ENCODE assay signal across 25 cellular contexts in genomic region chr7:41538810-41539724, GRCh38.
DNase-seq lines count a peak whose midpoint lies in the region; ATAC-seq, FAIRE-seq and TF ChIP-seq lines count a peak whose summit lies in the region.
"Had no signal": no experiment of that assay in that cellular context is flagged by ENCODE, and none has a peak within 500 bp of the region (broad histone marks: within the 10 kb centered on the region; RNA-seq: fewer than 3 reads in every experiment).

No MANE protein-coding gene starts in this region.

- no peak overlapping the region for H3K9ac ChIP-seq in HUES64 (ENCODE audit: low read depth, low read length)

- H3K27me3 Mint-ChIP-seq in activated T-cell treated with anti-CD3 and anti-CD28 coated beads, Interleukin-2, amount 50 U/mL, for 24 hours: no peaks in the 10 kb centered on the region

- H3K4me1 Mint-ChIP-seq in activated T-cell treated with anti-CD3 and anti-CD28 coated beads, Interleukin-2, amount 50 U/mL, for 24 hours (ENCODE audit: low read depth): no peaks in the 10 kb centered on the region

- H3K9me3 Mint-ChIP-seq in activated T-cell treated with anti-CD3 and anti-CD28 coated beads, Interleukin-2, amount 50 U/mL, for 24 hours: peaks cover 2% of the 10 kb centered on the region

- H3K27ac ChIP-seq in HUES64 (ENCODE audit: low read depth, low read length): peak overlapping the region; percentile 94; the same call in 1 of the 2 replicates
- H3K27ac ChIP-seq: A549, esophagus muscularis mucosa, heart left ventricle, prostate gland, spleen had no signal

- WGBS in HUES64: 38% methylated on average over 7 of the region's 8 CpGs

- no peaks in the 10 kb centered on the region for H3K36me3 ChIP-seq in HUES64 (ENCODE audit: insufficient read depth, low read length)
- H3K36me3 ChIP-seq: esophagus muscularis mucosa, heart left ventricle, prostate gland, spleen had no signal

- ATAC-seq in GM19324 (IDR thresholded peaks at IDR 0.05; ENCODE audit: low FRiP score, unreplicated experiment): no peak
- ATAC-seq: A549, heart left ventricle had no signal

- peaks cover 17% of the 10 kb centered on the region for H3K4me1 ChIP-seq in HUES64 (ENCODE audit: insufficient read depth, low read length)
- H3K4me1 ChIP-seq: A549, heart left ventricle, prostate gland, spleen had no signal

- peaks cover 2% of the 10 kb centered on the region for H3K9me3 ChIP-seq in HUES64 (ENCODE audit: insufficient read depth, low read depth, low read length)
- H3K9me3 ChIP-seq: esophagus muscularis mucosa, heart left ventricle, prostate gland, spleen had no signal

- no peak overlapping the region for H3K27ac Mint-ChIP-seq in activated T-cell treated with anti-CD3 and anti-CD28 coated beads, Interleukin-2, amount 50 U/mL, for 24 hours
- H3K27ac Mint-ChIP-seq: nephron progenitor cell had no signal

- no peak overlapping the region for H3K4me3 Mint-ChIP-seq in activated T-cell treated with anti-CD3 and anti-CD28 coated beads, Interleukin-2, amount 50 U/mL, for 24 hours
- H3K4me3 Mint-ChIP-seq: nephron progenitor cell had no signal

- DNase-seq in AG09309 (ENCODE audit: low read depth) (peak; percentile 14), iris pigment epithelial cell (ENCODE audit: low read depth) (peak; percentile 38), NCI-H748 treated with DMSO at 0.1 percent for 48 hours (lab: John Stamatoyannopoulos, UW) (no peak), GF-D8 (lab: John Stamatoyannopoulos, UW) (no peak)
- DNase-seq in activated T-cell treated with anti-CD3 and anti-CD28 coated beads, Interleukin-2, amount 50 U/mL, for 24 hours: no peak
- DNase-seq: activated CD4-positive, alpha-beta T cell treated with anti-CD3 and anti-CD28 coated beads for 48 hours; activated effector memory CD4-positive, alpha-beta T cell treated with anti-CD3 and anti-CD28 coated beads, Interleukin-2, amount 50 U/mL, for 16 hours; C1 segment of cervical spinal cord; cerebellar nuclear complex; DMS 273 treated with DMSO at 0.1 percent for 48 hours; effector CD8-positive, alpha-beta T cell; heart left ventricle; NCI-H1436; NCI-H2171 treated with DMSO at 0.1 percent for 48 hours; NCI-H526 treated with DMSO at 0.1 percent for 48 hours; nephron progenitor cell; SHP77; spleen had no signal

- FAIRE-seq in endometrium (lab: Jason Lieb, UNC): peak; percentile 4
- FAIRE-seq: A549, GM12891 had no signal

- no peak for TF ChIP-seq CTCF in AG09309 (IDR thresholded peaks at IDR 0.05; ENCODE audit: control insufficient read depth, insufficient read depth, low read depth, low read length, missing control alignments)

- H3K27me3 ChIP-seq in HUES64 (ENCODE audit: insufficient read depth, low read length): no peaks in the 10 kb centered on the region
- H3K27me3 ChIP-seq: esophagus muscularis mucosa, heart left ventricle, spleen had no signal

- H3K4me3 ChIP-seq in AG09309 (ENCODE audit: control insufficient read depth, low read depth, low read length): no peak overlapping the region
- H3K4me3 ChIP-seq in HUES64 (ENCODE audit: low read length): no peak overlapping the region
- H3K4me3 ChIP-seq: A549, esophagus muscularis mucosa, heart left ventricle, prostate gland, spleen had no signal

- no peaks in the 10 kb centered on the region for H3K36me3 Mint-ChIP-seq in activated T-cell treated with anti-CD3 and anti-CD28 coated beads, Interleukin-2, amount 50 U/mL, for 24 hours (ENCODE audit: low read depth)

Comparison
In these comparisons a context has a peak if more than half of its experiments do, and no peak if none do; other contexts are left out.
1. DNase-seq: peak in AG09309 (single experiment) and iris pigment epithelial cell (single experiment); none in NCI-H748 treated with DMSO at 0.1 percent for 48 hours (single experiment), GF-D8 (single experiment) and activated T-cell treated with anti-CD3 and anti-CD28 coated beads, Interleukin-2, amount 50 U/mL, for 24 hours (single experiment).